Comparison of ENCODE assay signal across 13 cellular contexts in genomic region chr4:1770245-1770644, GRCh38.
"Had no signal": no experiment of that assay in that cellular context is flagged by ENCODE, and none has a peak within 500 bp of the region (broad histone marks: within the 10 kb centered on the region; RNA-seq: fewer than 3 reads in every experiment).

No MANE protein-coding gene starts in this region.

- H3K9me3 ChIP-seq: adrenal gland, transverse colon had no signal

- H3K4me3 Mint-ChIP-seq: stimulated activated effector memory CD8-positive, alpha-beta T cell treated with anti-CD3 and anti-CD28 coated beads, Interleukin-12 subunit alpha, Interleukin-12 subunit beta, amount 100 ng/mL, for 72 hours; T-helper 17 cell had no signal

- H3K27me3 ChIP-seq: adrenal gland had no signal

- H3K4me3 ChIP-seq: adrenal gland, smooth muscle cell, transverse colon had no signal

- FAIRE-seq: TTC549 had no signal

- H3K27ac ChIP-seq: adrenal gland, brain microvascular endothelial cell, transverse colon had no signal

- H3K36me3 Mint-ChIP-seq: stimulated activated effector memory CD8-positive, alpha-beta T cell treated with anti-CD3 and anti-CD28 coated beads, Interleukin-12 subunit alpha, Interleukin-12 subunit beta, amount 100 ng/mL, for 72 hours had no signal

- H3K4me2 ChIP-seq: smooth muscle cell had no signal

- DNase-seq: activated CD4-positive, alpha-beta T cell treated with anti-CD3 and anti-CD28 coated beads, Interleukin-2, amount 50 U/mL, for 1 hour; activated naive CD4-positive, alpha-beta T cell treated with anti-CD3 and anti-CD28 coated beads, Interleukin-2, amount 50 U/mL, for 16 hours; activated T-cell treated with anti-CD3 and anti-CD28 coated beads, Interleukin-2, amount 50 U/mL, for 1 hour; adrenal gland; brain microvascular endothelial cell; dermis blood vessel endothelial cell; kidney glomerular epithelial cell; right cardiac atrium; T-helper 17 cell; transverse colon had no signal

- H3K27ac Mint-ChIP-seq: stimulated activated effector memory CD8-positive, alpha-beta T cell treated with anti-CD3 and anti-CD28 coated beads, Interleukin-12 subunit alpha, Interleukin-12 subunit beta, amount 100 ng/mL, for 72 hours; T-helper 17 cell had no signal

- ATAC-seq: right cardiac atrium; stimulated activated effector memory CD8-positive, alpha-beta T cell treated with anti-CD3 and anti-CD28 coated beads, Interleukin-12 subunit alpha, Interleukin-12 subunit beta, amount 100 ng/mL, for 72 hours; T-helper 17 cell had no signal

- H3K9me3 Mint-ChIP-seq: stimulated activated effector memory CD8-positive, alpha-beta T cell treated with anti-CD3 and anti-CD28 coated beads, Interleukin-12 subunit alpha, Interleukin-12 subunit beta, amount 100 ng/mL, for 72 hours had no signal

- H3K36me3 ChIP-seq: adrenal gland, brain microvascular endothelial cell, transverse colon had no signal
